Comparison of ENCODE assay signal across 18 cellular contexts in genomic region chr20:9294081-9294480, GRCh38.
DNase-seq lines count a peak whose midpoint lies in the region; ATAC-seq and TF ChIP-seq lines count a peak whose summit lies in the region.
"Had no signal": no experiment of that assay in that cellular context is flagged by ENCODE, and none has a peak within 500 bp of the region (broad histone marks: within the 10 kb centered on the region; RNA-seq: fewer than 3 reads in every experiment).

No MANE protein-coding gene starts in this region.

- no peak overlapping the region for H3K27ac ChIP-seq in osteoblast (ENCODE audit: low read depth, low read length)
- H3K27ac ChIP-seq: Peyer's patch, right lobe of liver had no signal

- H3K9me3 ChIP-seq in osteoblast (ENCODE audit: low read depth, low read length) = no peaks in the 10 kb centered on the region
- H3K9me3 ChIP-seq: Peyer's patch, right lobe of liver had no signal

- intact Hi-C loops in left ventricle myocardium superior (cut with micrococcal nuclease) = no loop called here

- DNase-seq in EL (peak; percentile 64), NCI-H226 (peak; percentile 45), dedifferentiated amniotic fluid mesenchymal stem cell (ENCODE audit: extremely low spot score) (peak; percentile 40), osteoblast (ENCODE audit: insufficient read length, low spot score, missing footprints) (no peak), NCI-H345 (lab: John Stamatoyannopoulos, UW) (no peak), NCI-H1436 (lab: John Stamatoyannopoulos, UW) (no peak), left ventricle myocardium superior (no peak), DMS79 (lab: John Stamatoyannopoulos, UW) (no peak)
- DNase-seq: activated CD4-positive, alpha-beta T cell treated with anti-CD3 and anti-CD28 coated beads for 48 hours; amygdala; CD8-positive, alpha-beta T cell; effector memory CD4-positive, alpha-beta T cell; glutamatergic neuron; NCI-H1436 treated with DMSO at 0.1 percent for 48 hours; NCI-H526 treated with DMSO at 0.1 percent for 48 hours; Peyer's patch; right lobe of liver; stimulated activated naive CD8-positive, alpha-beta T cell treated with anti-CD3 and anti-CD28 coated beads, Interleukin-15, amount 100 ng/mL, for 72 hours had no signal

- ATAC-seq in left ventricle myocardium superior = no peak
- ATAC-seq: CD8-positive, alpha-beta T cell; right lobe of liver; stimulated activated naive CD8-positive, alpha-beta T cell treated with anti-CD3 and anti-CD28 coated beads, Interleukin-15, amount 100 ng/mL, for 72 hours had no signal

- TF ChIP-seq CTCF in osteoblast (IDR thresholded peaks at IDR 0.05; ENCODE audit: extremely low read depth, low read depth, low read length) = no peak

- H3K4me3 ChIP-seq in osteoblast (ENCODE audit: insufficient read depth, low read length) = no peak overlapping the region
- H3K4me3 ChIP-seq: Peyer's patch, right lobe of liver had no signal

- H2AFZ ChIP-seq in osteoblast (ENCODE audit: low read length) = no peak overlapping the region

- H4K20me1 ChIP-seq in osteoblast (ENCODE audit: insufficient read depth, low read length) = peaks cover 7% of the 10 kb centered on the region

- no peaks in the 10 kb centered on the region for H3K27me3 ChIP-seq in osteoblast (ENCODE audit: insufficient read depth, low read length)
- H3K27me3 ChIP-seq: Peyer's patch, right lobe of liver had no signal

- peaks cover 10% of the 10 kb centered on the region for H3K4me1 ChIP-seq in osteoblast (ENCODE audit: insufficient read depth, low read length)
- H3K4me1 ChIP-seq: Peyer's patch, right lobe of liver had no signal

- peak overlapping the region; percentile 16 for H3K4me2 ChIP-seq in osteoblast (ENCODE audit: insufficient read depth, low read length)

- H3K36me3 ChIP-seq in osteoblast (ENCODE audit: insufficient read depth, low read length) = no peaks in the 10 kb centered on the region
- H3K36me3 ChIP-seq: Peyer's patch, right lobe of liver had no signal

- peaks cover 5% of the 10 kb centered on the region for H3K79me2 ChIP-seq in osteoblast (ENCODE audit: insufficient read depth, low read length)

Comparison
In these comparisons a context has a peak if more than half of its experiments do, and no peak if none do; other contexts are left out.
1. DNase-seq: peak in EL (single experiment), NCI-H226 (single experiment) and dedifferentiated amniotic fluid mesenchymal stem cell (single experiment); none in osteoblast (single experiment), NCI-H345 (single experiment), NCI-H1436 (single experiment), left ventricle myocardium superior (single experiment) and DMS79 (single experiment).